In genomic region chr10:29487884-29488266, GRCh38 we compare ENCODE assay signal across 8 cellular contexts.
DNase-seq lines count a peak whose midpoint lies in the region; TF ChIP-seq lines count a peak whose summit lies in the region.
"Not testable (repeated sequence)": the region's sequence is repeated elsewhere in the genome, so short reads cannot be mapped to it uniquely, and the experiment has no call there.

No MANE protein-coding gene starts in this region.

- not testable (repeated sequence) for H3K4me1 ChIP-seq in H9 (ENCODE audit: insufficient read depth, low read length); endodermal cell (ENCODE audit: control insufficient read depth, insufficient read depth, low read length); osteoblast (ENCODE audit: insufficient read depth, low read length)
- peaks cover 59% of the 10 kb centered on the region for H3K4me1 ChIP-seq in OCI-LY7 (ENCODE audit: insufficient read depth, low read length, poor library complexity, severe bottlenecking)
- H3K4me1 ChIP-seq in right atrium auricular region, result peaks cover 0 to 11% of the 10 kb centered on the region in 2 donors

- not testable (repeated sequence) for H3K9me3 ChIP-seq in H9 (ENCODE audit: control insufficient read depth, low read depth, low read length); OCI-LY7 (ENCODE audit: low read length); endodermal cell (ENCODE audit: control insufficient read depth, low read length); right atrium auricular region; osteoblast (ENCODE audit: low read depth, low read length)

- peak; percentile 54 for TF ChIP-seq CTCF in C4-2B (conservative IDR thresholded peaks at IDR 0.05)
- TF ChIP-seq CTCF in H9 (conservative IDR thresholded peaks at IDR 0.05), result peak; percentile 52
- peak; percentile 70 for TF ChIP-seq CTCF in OCI-LY7 (conservative IDR thresholded peaks at IDR 0.05; ENCODE audit: low read length)
- TF ChIP-seq CTCF in endodermal cell (conservative IDR thresholded peaks at IDR 0.05), result peak; percentile 62
- peak in 1 of 2 donors; percentile 18 for TF ChIP-seq CTCF in right atrium auricular region (IDR thresholded peaks at IDR 0.05)
- TF ChIP-seq CTCF in osteoblast (IDR thresholded peaks at IDR 0.05; ENCODE audit: extremely low read depth, low read depth, low read length), result peak; percentile 29
- peak; percentile 55 for TF ChIP-seq CTCF in type B pancreatic cell (conservative IDR thresholded peaks at IDR 0.05)

- H2BK5ac ChIP-seq in H9 (ENCODE audit: insufficient read length, low read length), result not testable (repeated sequence)

- H3K27me3 ChIP-seq in H9 (ENCODE audit: insufficient read depth, low read length); endodermal cell (ENCODE audit: control insufficient read depth, insufficient read depth, low read length, poor library complexity, severe bottlenecking); right atrium auricular region; osteoblast (ENCODE audit: insufficient read depth, low read length): not testable (repeated sequence)

- not testable (repeated sequence) for H3K9me3 Mint-ChIP-seq in H9; activated T-helper 2 cell treated with anti-CD3 and anti-CD28 coated beads, Interferon-gamma antibody, Interleukin-2, Interleukin-4, amounts not matched to agents 10 μg/mL and 5 μg/mL and 100 μg/mL, durations not matched to agents 14 hours and 24 hours and 36 hours; endodermal cell; type B pancreatic cell

- not testable (repeated sequence) for H4K8ac ChIP-seq in H9 (replicated peaks; ENCODE audit: insufficient read length, low read depth, low read length)

- H4K5ac ChIP-seq in H9 (ENCODE audit: insufficient read length, low read depth, low read length), result not testable (repeated sequence)

- H3T11ph ChIP-seq in H9 (ENCODE audit: low read length), result not testable (repeated sequence)

- no CpG with 5 or more reads among the region's 7 CpGs for WGBS in H9 (ENCODE audit: extremely low coverage, insufficient read length, low lambda C conversion rate)
- WGBS in endodermal cell (ENCODE audit: insufficient coverage in 1 of 2, insufficient read length in 1 of 2), 2 experiments, result 83 to 84% methylated on average over 6 to 7 of the region's 7 CpGs

- H3K36me3 ChIP-seq in OCI-LY7 (ENCODE audit: insufficient read depth, low read length), result not testable (repeated sequence)
- H3K36me3 ChIP-seq in endodermal cell (ENCODE audit: control insufficient read depth, insufficient read depth, low read length) (peaks cover 53% of the 10 kb centered on the region), right atrium auricular region (peaks cover 96% of the 10 kb centered on the region), osteoblast (ENCODE audit: insufficient read depth, low read length) (peaks cover 40% of the 10 kb centered on the region)

- not testable (repeated sequence) for H3K27ac Mint-ChIP-seq in H9, endodermal cell, type B pancreatic cell
- H3K27ac Mint-ChIP-seq in activated T-helper 2 cell treated with anti-CD3 and anti-CD28 coated beads, Interferon-gamma antibody, Interleukin-2, Interleukin-4, amounts not matched to agents 10 μg/mL and 5 μg/mL and 100 μg/mL, durations not matched to agents 14 hours and 24 hours and 36 hours, result peak overlapping the region; percentile 91

- H2BK15ac ChIP-seq in H9 (ENCODE audit: low read depth, low read length), result not testable (repeated sequence)

- H4K20me1 ChIP-seq in H9 (ENCODE audit: control insufficient read depth, insufficient read depth, insufficient read length); OCI-LY7 (ENCODE audit: insufficient read depth, low read length); osteoblast (ENCODE audit: insufficient read depth, low read length): not testable (repeated sequence)

- not testable (repeated sequence) for H3K79me1 ChIP-seq in H9 (ENCODE audit: insufficient read depth, low read depth, low read length, poor library complexity, severe bottlenecking)

- intact Hi-C loops in OCI-LY7 (cut with micrococcal nuclease; ENCODE audit: unreplicated experiment); activated T-helper 2 cell treated with anti-CD3 and anti-CD28 coated beads, Interferon-gamma antibody, Interleukin-2, Interleukin-4, amounts not matched to agents 10 μg/mL and 5 μg/mL and 100 μg/mL, durations not matched to agents 14 hours and 24 hours and 36 hours (cut with micrococcal nuclease): not testable (repeated sequence)

- H3K27me3 Mint-ChIP-seq in H9 (ENCODE audit: low read depth); activated T-helper 2 cell treated with anti-CD3 and anti-CD28 coated beads, Interferon-gamma antibody, Interleukin-2, Interleukin-4, amounts not matched to agents 10 μg/mL and 5 μg/mL and 100 μg/mL, durations not matched to agents 14 hours and 24 hours and 36 hours (ENCODE audit: low read depth); endodermal cell (ENCODE audit: insufficient read depth); type B pancreatic cell: not testable (repeated sequence)

- H2BK12ac ChIP-seq in H9 (ENCODE audit: insufficient read length, low read depth, low read length), result not testable (repeated sequence)

- H3K4me3 ChIP-seq in OCI-LY7 (ENCODE audit: low read depth, low read length, poor library complexity, severe bottlenecking); endodermal cell (ENCODE audit: low read length); right atrium auricular region; osteoblast (ENCODE audit: insufficient read depth, low read length): not testable (repeated sequence)

- not testable (repeated sequence) for H3K4ac ChIP-seq in H9 (ENCODE audit: low read depth, low read length)

- CTCF ChIA-PET in OCI-LY7 (lab: Charles Lee; ENCODE audit: unreplicated experiment), result interaction anchor here (0.6 kb wide), 1 partner anchor 925 kb away, joined by 3 read pairs; no protein-coding TSS in a partner anchor

- not testable (repeated sequence) for H3K23ac ChIP-seq in H9 (ENCODE audit: insufficient read length, low read depth, low read length)

- H3K27ac ChIP-seq in C4-2B; H9 (ENCODE audit: insufficient read length, low read depth, low read length); OCI-LY7 (ENCODE audit: low read depth, low read length, poor library complexity, severe bottlenecking); endodermal cell (ENCODE audit: low read depth, low read length); right atrium auricular region; osteoblast (ENCODE audit: low read depth, low read length): not testable (repeated sequence)

- not testable (repeated sequence) for H3K56ac ChIP-seq in H9 (ENCODE audit: insufficient read length, low read depth, low read length)

- H3K36me3 Mint-ChIP-seq in H9 (ENCODE audit: insufficient read depth in 1 of 3, low read depth in 3 of 3) (peaks cover 2 to 41% (median 4%) of the 10 kb centered on the region in 3 experiments; a peak in 6 of 7 replicates), endodermal cell (ENCODE audit: low read depth) (peaks cover 71% of the 10 kb centered on the region), type B pancreatic cell (peaks cover 51% of the 10 kb centered on the region)
- peaks cover 53% of the 10 kb centered on the region for H3K36me3 Mint-ChIP-seq in activated T-helper 2 cell treated with anti-CD3 and anti-CD28 coated beads, Interferon-gamma antibody, Interleukin-2, Interleukin-4, amounts not matched to agents 10 μg/mL and 5 μg/mL and 100 μg/mL, durations not matched to agents 14 hours and 24 hours and 36 hours (ENCODE audit: low read depth)

- H3K23me2 ChIP-seq in H9 (ENCODE audit: insufficient read length, low read depth, low read length, poor library complexity, severe bottlenecking), result not testable (repeated sequence)

- H2AFZ ChIP-seq in H9 (ENCODE audit: low read length); osteoblast (ENCODE audit: low read length): not testable (repeated sequence)
- peak overlapping the region; percentile 53; the same call in 1 of the 2 replicates for H2AFZ ChIP-seq in OCI-LY7 (ENCODE audit: low read length)

- H3K18ac ChIP-seq in H9 (ENCODE audit: insufficient read length, low read depth, low read length), result not testable (repeated sequence)

- BruUV-seq in OCI-LY7 (replicated peaks; lab: Mats Ljungman, UMichigan), result not testable (repeated sequence)

- not testable (repeated sequence) for H3K9me2 ChIP-seq in OCI-LY7 (ENCODE audit: insufficient read depth, low read length)

- H2BK120ac ChIP-seq in H9 (ENCODE audit: low read depth, low read length, poor library complexity, severe bottlenecking), result not testable (repeated sequence)

- DNase-seq in H9 (peak; percentile 47), endodermal cell (peak; percentile 68), right atrium auricular region (ENCODE audit: low spot score) (peak; percentile 53)
- not testable (repeated sequence) for DNase-seq in OCI-LY7 (ENCODE audit: low spot score); activated T-helper 2 cell treated with anti-CD3 and anti-CD28 coated beads, Interferon-gamma antibody, Interleukin-2, Interleukin-4, amounts not matched to agents 10 μg/mL and 5 μg/mL and 100 μg/mL, durations not matched to agents 14 hours and 24 hours and 36 hours (ENCODE audit: low spot score); osteoblast (ENCODE audit: insufficient read length, low spot score, missing footprints); type B pancreatic cell (ENCODE audit: extremely low spot score, unreplicated experiment)

- not testable (repeated sequence) for H3K9ac ChIP-seq in H9 (ENCODE audit: extremely low read depth, insufficient read length, low read length); endodermal cell (ENCODE audit: extremely low read depth, low read length, poor library complexity, severe bottlenecking)

- not testable (repeated sequence) for H3K79me2 ChIP-seq in H9 (ENCODE audit: insufficient read depth, low read length); osteoblast (ENCODE audit: insufficient read depth, low read length)
- peaks cover 12% of the 10 kb centered on the region; the same call in 1 of the 2 replicates for H3K79me2 ChIP-seq in OCI-LY7 (ENCODE audit: insufficient read depth, low read depth, low read length)

- H3K4me3 Mint-ChIP-seq in H9; activated T-helper 2 cell treated with anti-CD3 and anti-CD28 coated beads, Interferon-gamma antibody, Interleukin-2, Interleukin-4, amounts not matched to agents 10 μg/mL and 5 μg/mL and 100 μg/mL, durations not matched to agents 14 hours and 24 hours and 36 hours (ENCODE audit: low read depth); endodermal cell; type B pancreatic cell: not testable (repeated sequence)

- H2AK5ac ChIP-seq in H9 (ENCODE audit: insufficient read length, low read length), result not testable (repeated sequence)

- H3K14ac ChIP-seq in H9 (ENCODE audit: insufficient read depth, low read length), result not testable (repeated sequence)

- H3K4me2 ChIP-seq in H9 (ENCODE audit: insufficient read depth, insufficient read length, low read length); osteoblast (ENCODE audit: insufficient read depth, low read length): not testable (repeated sequence)
- H3K4me2 ChIP-seq in OCI-LY7 (ENCODE audit: low read length), result 0 out of 2 replicates have a peak overlapping the region, but pooled peaks have one; percentile 42

- POLR2A ChIA-PET in OCI-LY7 (lab: Charles Lee), result not testable (repeated sequence)

- H4K91ac ChIP-seq in H9 (ENCODE audit: insufficient read length, low read depth, low read length), result not testable (repeated sequence)

- H2BK20ac ChIP-seq in H9 (ENCODE audit: low read depth, low read length, poor library complexity, severe bottlenecking), result not testable (repeated sequence)

- H3K4me1 Mint-ChIP-seq in H9 (peaks cover 15 to 17% of the 10 kb centered on the region in 2 experiments), endodermal cell (peaks cover 10% of the 10 kb centered on the region)
- H3K4me1 Mint-ChIP-seq in activated T-helper 2 cell treated with anti-CD3 and anti-CD28 coated beads, Interferon-gamma antibody, Interleukin-2, Interleukin-4, amounts not matched to agents 10 μg/mL and 5 μg/mL and 100 μg/mL, durations not matched to agents 14 hours and 24 hours and 36 hours (ENCODE audit: low read depth), result peaks cover 59% of the 10 kb centered on the region
- H3K4me1 Mint-ChIP-seq in type B pancreatic cell (ENCODE audit: unreplicated experiment), result not testable (repeated sequence)
